In the genomic region with DNA sequence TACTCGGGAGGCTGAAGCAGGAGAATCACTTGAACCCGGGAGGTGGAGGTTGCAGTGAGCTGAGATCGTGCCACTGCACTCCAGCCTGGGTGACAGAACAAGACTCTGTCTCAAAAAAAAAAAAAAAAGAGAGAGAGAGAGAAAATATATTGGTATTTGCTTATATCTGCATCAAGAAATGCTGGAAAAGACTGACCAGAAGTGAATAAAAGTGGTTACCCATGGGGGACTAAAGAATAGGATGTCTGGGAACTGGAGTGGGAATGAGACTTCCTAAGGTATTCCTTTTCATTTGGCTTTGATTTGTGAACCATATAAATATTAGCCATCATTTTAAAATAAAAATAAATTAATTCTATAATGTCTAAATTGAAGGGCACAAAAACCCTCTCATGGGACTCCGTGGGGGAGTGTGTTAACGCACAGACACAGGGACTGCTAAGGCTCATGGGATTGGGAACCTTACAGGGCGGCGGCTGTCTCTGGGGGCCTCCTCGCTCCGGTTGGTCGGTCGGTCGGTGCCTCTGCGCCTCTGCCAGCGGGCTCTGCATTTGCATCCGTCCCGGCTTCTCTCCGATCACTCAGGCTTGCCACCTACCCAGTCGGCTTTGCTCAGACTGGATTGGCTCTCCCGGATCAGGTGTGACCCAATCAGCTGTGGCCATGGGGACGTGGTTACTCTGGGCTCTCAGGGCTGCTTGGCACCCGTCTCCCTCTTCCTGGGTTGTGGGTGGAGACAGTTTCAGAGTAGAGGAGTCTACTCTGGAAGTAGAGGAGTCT, we compare ENCODE assay signal across 8 cellular contexts. TPM values are rescaled to one million over a fixed set of nuclear protein-coding genes. Genes with fewer than 3 reads are reported as not detected.
DNase-seq lines count a peak whose midpoint lies in the region; ATAC-seq, FAIRE-seq and TF ChIP-seq lines count a peak whose summit lies in the region.

No MANE protein-coding gene starts in this region.

- 22% methylated on average over 13 of the region's 21 CpGs for WGBS in esophagus muscularis mucosa

- no peak for FAIRE-seq in H54 (lab: Jason Lieb, UNC)

- H3K4me3 ChIP-seq in esophagus muscularis mucosa (peak overlapping the region; percentile 35 to 45 (median 38)), muscle layer of duodenum (ENCODE audit: low read depth in 1 of 2, low read length in 2 of 2) (peak overlapping the region; percentile 38 to 51)

- H3K4me3 Mint-ChIP-seq in stimulated activated effector memory CD8-positive, alpha-beta T cell treated with anti-CD3 and anti-CD28 coated beads, Interleukin-12 subunit alpha, Interleukin-12 subunit beta, amount 100 ng/mL, for 72 hours: peak overlapping the region; percentile 49

- no peaks in the 10 kb centered on the region for H3K9me3 Mint-ChIP-seq in stimulated activated effector memory CD8-positive, alpha-beta T cell treated with anti-CD3 and anti-CD28 coated beads, Interleukin-12 subunit alpha, Interleukin-12 subunit beta, amount 100 ng/mL, for 72 hours

- ATAC-seq in GM18505 (IDR thresholded peaks at IDR 0.05; ENCODE audit: unreplicated experiment) (peak; percentile 58), HG03108 (IDR thresholded peaks at IDR 0.05; ENCODE audit: unreplicated experiment) (peak; percentile 79)
- peak; percentile 91 for ATAC-seq in stimulated activated effector memory CD8-positive, alpha-beta T cell treated with anti-CD3 and anti-CD28 coated beads, Interleukin-12 subunit alpha, Interleukin-12 subunit beta, amount 100 ng/mL, for 72 hours

- intact Hi-C loops in esophagus muscularis mucosa (cut with DNase I): no loop called here

- peaks cover 45% of the 10 kb centered on the region for H3K4me1 Mint-ChIP-seq in stimulated activated effector memory CD8-positive, alpha-beta T cell treated with anti-CD3 and anti-CD28 coated beads, Interleukin-12 subunit alpha, Interleukin-12 subunit beta, amount 100 ng/mL, for 72 hours

- TF ChIP-seq EP300 in esophagus muscularis mucosa (IDR thresholded peaks at IDR 0.05): no peak

- peaks cover 0 to 12% (median 11%) of the 10 kb centered on the region in 4 donors for H3K4me1 ChIP-seq in esophagus muscularis mucosa
- H3K4me1 ChIP-seq in muscle layer of duodenum (ENCODE audit: control insufficient read depth in 1 of 2, insufficient read depth in 2 of 2, low read length in 2 of 2): peaks cover 0 to 4% of the 10 kb centered on the region in 2 donors

- H3K36me3 Mint-ChIP-seq in stimulated activated effector memory CD8-positive, alpha-beta T cell treated with anti-CD3 and anti-CD28 coated beads, Interleukin-12 subunit alpha, Interleukin-12 subunit beta, amount 100 ng/mL, for 72 hours: peaks cover 6% of the 10 kb centered on the region

- H3K9me3 ChIP-seq in esophagus muscularis mucosa (no peaks in the 10 kb centered on the region), muscle layer of duodenum (ENCODE audit: control insufficient read depth in 1 of 2, low read length in 2 of 2) (no peaks in the 10 kb centered on the region)

- H3K27ac Mint-ChIP-seq in stimulated activated effector memory CD8-positive, alpha-beta T cell treated with anti-CD3 and anti-CD28 coated beads, Interleukin-12 subunit alpha, Interleukin-12 subunit beta, amount 100 ng/mL, for 72 hours: peak overlapping the region; percentile 80

- no peaks in the 10 kb centered on the region for H3K27me3 ChIP-seq in esophagus muscularis mucosa
- H3K27me3 ChIP-seq in muscle layer of duodenum (ENCODE audit: low read depth, low read length): no peaks in the 10 kb centered on the region

- no peaks in the 10 kb centered on the region for H3K36me3 ChIP-seq in esophagus muscularis mucosa
- no peaks in the 10 kb centered on the region for H3K36me3 ChIP-seq in muscle layer of duodenum (ENCODE audit: control insufficient read depth in 1 of 2, insufficient read depth in 2 of 2, low read length in 2 of 2)

- DNase-seq in NCI-H526 treated with DMSO at 0.1 percent for 48 hours (lab: John Stamatoyannopoulos, UW) (peak; percentile 95), activated T-cell treated with anti-CD3 and anti-CD28 coated beads for 48 hours (ENCODE audit: low read depth) (peak; percentile 58), esophagus muscularis mucosa (ENCODE audit: extremely low spot score) (peak; percentile 91), H54 (ENCODE audit: insufficient read length, low spot score) (no peak)
- DNase-seq in stimulated activated effector memory CD8-positive, alpha-beta T cell treated with anti-CD3 and anti-CD28 coated beads, Interleukin-12 subunit alpha, Interleukin-12 subunit beta, amount 100 ng/mL, for 72 hours (ENCODE audit: low spot score in 2 of 2): peak; percentile 28 to 58

- peak overlapping the region in 3 of 4 donors; percentile 2 to 32 (median 21) for H3K27ac ChIP-seq in esophagus muscularis mucosa (replicated peaks in 1 of 4)
- H3K27ac ChIP-seq in muscle layer of duodenum (ENCODE audit: low read length): no peak overlapping the region

- TF ChIP-seq CTCF in esophagus muscularis mucosa (IDR thresholded peaks at IDR 0.05): no peak

- TF ChIP-seq POLR2A in GM18505 (IDR thresholded peaks at IDR 0.05; ENCODE audit: borderline replicate concordance, extremely low read depth, insufficient read depth, insufficient read length) (peak; percentile 59), esophagus muscularis mucosa (IDR thresholded peaks at IDR 0.05; ENCODE audit: low read depth) (no peak), H54 (IDR thresholded peaks at IDR 0.05; ENCODE audit: low read depth, low read length) (no peak)

RNA-seq across cellular contexts. Expression of a gene that starts 12.7 kb away (rescaled TPM):
- total RNA-seq in esophagus muscularis mucosa: 100 to 1,000 TPM in 3 of 4 donors, 10 to 100 TPM in 1; 92.2 to 165 (median 131) TPM
